8 cellular contexts compared by ENCODE assay signal in the genomic region with DNA sequence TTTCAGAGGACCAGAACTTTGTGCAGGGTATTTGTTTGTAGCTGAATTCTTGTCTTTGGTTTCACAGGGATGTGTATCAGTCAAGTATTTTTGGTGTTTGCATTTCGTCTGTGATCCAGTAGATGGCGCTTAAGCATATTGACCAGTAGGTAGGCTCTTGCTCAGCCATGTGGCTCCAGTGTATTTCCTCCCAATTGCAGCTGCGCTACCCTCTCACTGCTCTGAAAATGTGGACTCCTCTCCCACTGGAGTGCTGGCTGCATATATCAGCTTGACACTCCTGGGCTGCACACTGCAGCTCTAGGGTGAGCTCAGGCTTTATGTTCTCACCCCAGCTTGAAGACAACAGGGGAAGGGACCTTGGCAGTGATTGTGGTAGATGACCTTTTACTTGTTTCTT.
DNase-seq lines count a peak whose midpoint lies in the region; ATAC-seq and TF ChIP-seq lines count a peak whose summit lies in the region.

No MANE protein-coding gene starts in this region.

- H3K56ac ChIP-seq in H9 (ENCODE audit: insufficient read length, low read depth, low read length): no peak overlapping the region

- H2AK5ac ChIP-seq in H9 (ENCODE audit: insufficient read length, low read length): no peak overlapping the region

- DNase-seq in left ventricle myocardium inferior (no peak), cardiac septum (ENCODE audit: low spot score) (no peak), H9 (peak; percentile 64), KG1 (lab: John Stamatoyannopoulos, UW) (peak; percentile 38), SHP77 treated with DMSO at 0.1 percent for 48 hours (lab: John Stamatoyannopoulos, UW) (peak; percentile 57), germinal center (ENCODE audit: low spot score) (peak; percentile 31), thoracic aorta (ENCODE audit: low spot score) (no peak)
- DNase-seq in CD8-positive, alpha-beta memory T cell: no peak

- ATAC-seq in thoracic aorta (ENCODE audit: insufficient number of reproducible peaks, low FRiP score, low read depth): no peak

- no peak overlapping the region for H4K91ac ChIP-seq in H9 (ENCODE audit: insufficient read length, low read depth, low read length)

- no peaks in the 10 kb centered on the region for H3K23me2 ChIP-seq in H9 (ENCODE audit: insufficient read length, low read depth, low read length, poor library complexity, severe bottlenecking)

- H3K23ac ChIP-seq in H9 (ENCODE audit: insufficient read length, low read depth, low read length): no peak overlapping the region

- intact Hi-C loops in left ventricle myocardium inferior (cut with micrococcal nuclease): no loop called here
- intact Hi-C loops in cardiac septum (cut with DNase I): no loop called here

- H4K20me1 ChIP-seq in H9 (ENCODE audit: control insufficient read depth, insufficient read depth, insufficient read length): no peaks in the 10 kb centered on the region

- no peak overlapping the region for H3K9ac ChIP-seq in H9 (ENCODE audit: extremely low read depth, insufficient read length, low read length)

- no peaks in the 10 kb centered on the region; a peak in 1 of 5 replicates for H3K9me3 Mint-ChIP-seq in H9
- H3K9me3 Mint-ChIP-seq in CD8-positive, alpha-beta memory T cell: peaks cover 0 to 4% (median 0%) of the 10 kb centered on the region in 5 donors

- H3K27me3 ChIP-seq in left ventricle myocardium inferior (ENCODE audit: low read depth): no peaks in the 10 kb centered on the region
- no peaks in the 10 kb centered on the region for H3K27me3 ChIP-seq in H9 (ENCODE audit: insufficient read depth, low read length)
- no peaks in the 10 kb centered on the region for H3K27me3 ChIP-seq in thoracic aorta (replicated peaks; ENCODE audit: insufficient read depth)
- no peaks in the 10 kb centered on the region for H3K27me3 ChIP-seq in CD8-positive, alpha-beta memory T cell (ENCODE audit: insufficient read depth, low read length, poor library complexity, severe bottlenecking)

- no peaks in the 10 kb centered on the region for H3K79me2 ChIP-seq in H9 (ENCODE audit: insufficient read depth, low read length)

- no peak overlapping the region for H4K8ac ChIP-seq in H9 (replicated peaks; ENCODE audit: insufficient read length, low read depth, low read length)

- H3K4me1 Mint-ChIP-seq in H9: peaks cover 15% of the 10 kb centered on the region in 2 experiments
- H3K4me1 Mint-ChIP-seq in CD8-positive, alpha-beta memory T cell: no peaks in the 10 kb centered on the region

- WGBS in H9 (ENCODE audit: extremely low coverage, insufficient read length, low lambda C conversion rate): no CpG with 5 or more reads among the region's 3 CpGs

- no peak overlapping the region for H3K27ac ChIP-seq in left ventricle myocardium inferior (replicated peaks)
- H3K27ac ChIP-seq in H9 (ENCODE audit: insufficient read length, low read depth, low read length): no peak overlapping the region
- no peak overlapping the region for H3K27ac ChIP-seq in thoracic aorta
- H3K27ac ChIP-seq in CD8-positive, alpha-beta memory T cell (ENCODE audit: low read depth, low read length): no peak overlapping the region

- H3K4me1 ChIP-seq in left ventricle myocardium inferior: no peaks in the 10 kb centered on the region
- no peaks in the 10 kb centered on the region; the same call in 1 of the 2 replicates for H3K4me1 ChIP-seq in H9 (ENCODE audit: insufficient read depth, low read length)
- no peaks in the 10 kb centered on the region for H3K4me1 ChIP-seq in thoracic aorta (ENCODE audit: control insufficient read depth in 1 of 2, low read depth in 2 of 2)
- H3K4me1 ChIP-seq in CD8-positive, alpha-beta memory T cell (ENCODE audit: insufficient read depth, low read length): no peaks in the 10 kb centered on the region

- no peak overlapping the region for H3K4ac ChIP-seq in H9 (ENCODE audit: low read depth, low read length)

- TF ChIP-seq CTCF in left ventricle myocardium inferior (IDR thresholded peaks at IDR 0.05; ENCODE audit: borderline replicate concordance): peak; percentile 44
- TF ChIP-seq CTCF in H9 (conservative IDR thresholded peaks at IDR 0.05): peak; percentile 78
- TF ChIP-seq CTCF in thoracic aorta (IDR thresholded peaks at IDR 0.05): peak; percentile 23

- H2BK15ac ChIP-seq in H9 (ENCODE audit: low read depth, low read length): no peak overlapping the region

- no peak overlapping the region for H2AFZ ChIP-seq in H9 (ENCODE audit: low read length)

- no peak overlapping the region for H3K4me3 Mint-ChIP-seq in H9
- H3K4me3 Mint-ChIP-seq in CD8-positive, alpha-beta memory T cell: no peak overlapping the region

- H3K36me3 ChIP-seq in left ventricle myocardium inferior: no peaks in the 10 kb centered on the region
- no peaks in the 10 kb centered on the region for H3K36me3 ChIP-seq in thoracic aorta
- no peaks in the 10 kb centered on the region for H3K36me3 ChIP-seq in CD8-positive, alpha-beta memory T cell (ENCODE audit: insufficient read depth, low read length)

- peaks cover 3% of the 10 kb centered on the region for H3K27me3 Mint-ChIP-seq in H9 (ENCODE audit: low read depth)
- H3K27me3 Mint-ChIP-seq in CD8-positive, alpha-beta memory T cell: peaks cover 0 to 1% of the 10 kb centered on the region in 2 donors

- no peak overlapping the region for H4K5ac ChIP-seq in H9 (ENCODE audit: insufficient read length, low read depth, low read length)

- H2BK5ac ChIP-seq in H9 (ENCODE audit: insufficient read length, low read length): no peak overlapping the region

- H3K18ac ChIP-seq in H9 (ENCODE audit: insufficient read length, low read depth, low read length): no peak overlapping the region

- no peak overlapping the region for H2BK12ac ChIP-seq in H9 (ENCODE audit: insufficient read length, low read depth, low read length)

- H3K9me3 ChIP-seq in left ventricle myocardium inferior (replicated peaks) (peaks cover 14% of the 10 kb centered on the region), H9 (ENCODE audit: control insufficient read depth, low read depth, low read length) (no peaks in the 10 kb centered on the region), thoracic aorta (no peaks in the 10 kb centered on the region)
- no peaks in the 10 kb centered on the region for H3K9me3 ChIP-seq in CD8-positive, alpha-beta memory T cell (ENCODE audit: low read length)

- no peak overlapping the region for H2BK120ac ChIP-seq in H9 (ENCODE audit: low read depth, low read length, poor library complexity, severe bottlenecking)

- H3K27ac Mint-ChIP-seq in H9: no peak overlapping the region
- no peak overlapping the region for H3K27ac Mint-ChIP-seq in CD8-positive, alpha-beta memory T cell

- H2BK20ac ChIP-seq in H9 (ENCODE audit: low read depth, low read length, poor library complexity, severe bottlenecking): no peak overlapping the region

- no peaks in the 10 kb centered on the region for H3K36me3 Mint-ChIP-seq in H9 (ENCODE audit: insufficient read depth in 1 of 3, low read depth in 3 of 3)
- no peaks in the 10 kb centered on the region for H3K36me3 Mint-ChIP-seq in CD8-positive, alpha-beta memory T cell

- H3K14ac ChIP-seq in H9 (ENCODE audit: insufficient read depth, low read length): no peak overlapping the region

- POLR2A ChIA-PET in CD8-positive, alpha-beta memory T cell (lab: Charles Lee): no interaction called here

- H3T11ph ChIP-seq in H9 (ENCODE audit: low read length): no peak overlapping the region

- no peaks in the 10 kb centered on the region for H3K79me1 ChIP-seq in H9 (ENCODE audit: insufficient read depth, low read depth, low read length, poor library complexity, severe bottlenecking)

- CTCF ChIA-PET in CD8-positive, alpha-beta memory T cell (lab: Charles Lee): interaction anchor here (1.2 kb wide), 1 partner anchor 13 kb away, joined by 4 read pairs; no protein-coding TSS in a partner anchor

- no peak overlapping the region for H3K4me2 ChIP-seq in H9 (ENCODE audit: insufficient read depth, insufficient read length, low read length)

- no peak overlapping the region for H3K4me3 ChIP-seq in left ventricle myocardium inferior
- H3K4me3 ChIP-seq in thoracic aorta: no peak overlapping the region
- H3K4me3 ChIP-seq in CD8-positive, alpha-beta memory T cell (ENCODE audit: low read length): no peak overlapping the region

Comparison
In these comparisons a context has a peak if more than half of its experiments do, and no peak if none do; other contexts are left out.
1. DNase-seq: peak in H9 (single experiment), KG1 (single experiment), SHP77 treated with DMSO at 0.1 percent for 48 hours (single experiment) and germinal center (single experiment); none in left ventricle myocardium inferior (single experiment), cardiac septum (single experiment), thoracic aorta (single experiment) and CD8-positive, alpha-beta memory T cell (0 of 5).
2. CTCF ChIP-seq: peak in every context shown above with its lines; median percentile 78 in H9; 44 in left ventricle myocardium inferior; 23 in thoracic aorta.